ENCODE assay signal across 7 cellular contexts in genomic region chr5:179795049-179795862, GRCh38. TPM values are rescaled to one million over a fixed set of nuclear protein-coding genes. Genes with fewer than 3 reads are reported as not detected.
A peak's percentile ranks its signal among the peaks of the same experiment; 100 is the strongest.
DNase-seq lines count a peak whose midpoint lies in the region; ATAC-seq and TF ChIP-seq lines count a peak whose summit lies in the region.

No MANE protein-coding gene starts in this region.

- H3K27ac ChIP-seq in HL-60 (replicated peaks) (peak overlapping the region; percentile 72), VCaP (peak overlapping the region; percentile 99), foreskin keratinocyte (peak overlapping the region; percentile 42)

- peak; percentile 54 for ATAC-seq in foreskin keratinocyte

- H3K4me1 ChIP-seq in foreskin keratinocyte, result no peaks in the 10 kb centered on the region

- DNase-seq in GM12864 (ENCODE audit: low read depth) (no peak), HL-60 (ENCODE audit: low read depth in 1 of 2, low spot score in 1 of 2) (no peak), foreskin keratinocyte (peak in 1 of 2 donors; percentile 55), retina (peak; percentile 67), NCI-H446 treated with DMSO at 0.1 percent for 48 hours (lab: John Stamatoyannopoulos, UW) (no peak), dedifferentiated amniotic fluid mesenchymal stem cell (ENCODE audit: extremely low spot score) (no peak)

- H3K27me3 ChIP-seq in HL-60 (ENCODE audit: insufficient read depth, poor library complexity, severe bottlenecking) (no peaks in the 10 kb centered on the region), foreskin keratinocyte (no peaks in the 10 kb centered on the region)

- TF ChIP-seq CTCF in GM12864 (IDR thresholded peaks at IDR 0.05; ENCODE audit: low read depth, low read length, missing control alignments) (no peak), HL-60 (IDR thresholded peaks at IDR 0.05; ENCODE audit: insufficient read depth, low read length) (no peak), VCaP (conservative IDR thresholded peaks at IDR 0.05) (no peak), foreskin keratinocyte (conservative IDR thresholded peaks at IDR 0.05) (no peak)

- H3K4me3 ChIP-seq in GM12864 (ENCODE audit: low read depth, low read length), result peak overlapping the region; percentile 74
- peak overlapping the region; percentile 50 for H3K4me3 ChIP-seq in HL-60 (replicated peaks; ENCODE audit: insufficient read depth, low read length)

RNA-seq across cellular contexts. Expression of gene LTC4S, which starts 1.5 kb away (rescaled TPM):
- total RNA-seq in foreskin keratinocyte, result 0.60 and 0.71 TPM in 2 replicates
- 0.58 and 0.80 TPM in 2 replicates for polyA plus RNA-seq in foreskin keratinocyte

RNA-seq across cellular contexts. Expression of gene MGAT4B, which starts 11.4 kb away (rescaled TPM):
- 113 and 121 TPM in 2 replicates for total RNA-seq in foreskin keratinocyte
- polyA plus RNA-seq in foreskin keratinocyte, result 100 and 109 TPM in 2 replicates

RNA-seq across cellular contexts. Expression of gene SQSTM1, which starts 25.4 kb away (rescaled TPM):
- 95.8 and 127 TPM in 2 replicates for total RNA-seq in foreskin keratinocyte
- polyA plus RNA-seq in foreskin keratinocyte, result 109 and 123 TPM in 2 replicates

Comparison
In these comparisons a context has a peak if more than half of its experiments do, and no peak if none do; other contexts are left out.
1. H3K27ac ChIP-seq: peak in every context shown above with its lines; median percentile 99 in VCaP; 72 in HL-60; 42 in foreskin keratinocyte.